In genomic region chr20:13841206-13841605, GRCh38 we compare ENCODE assay signal across 19 cellular contexts.
"Had no signal": no experiment of that assay in that cellular context is flagged by ENCODE, and none has a peak within 500 bp of the region (broad histone marks: within the 10 kb centered on the region; RNA-seq: fewer than 3 reads in every experiment).

No MANE protein-coding gene starts in this region.

- H3K9me3 ChIP-seq: SJSA1 had no signal

- H3K4me1 ChIP-seq: SJSA1 had no signal

- DNase-seq: KBM-7, NCI-H1092, NCI-H1105 treated with DMSO at 0.1 percent for 48 hours, NCI-H1417 treated with DMSO at 0.1 percent for 48 hours, NCI-H146, NCI-H1694 treated with DMSO at 0.1 percent for 48 hours, NCI-H1930, NCI-H2081, NCI-H2107, NCI-H345, NCI-H446 treated with DMSO at 0.1 percent for 48 hours, NCI-H510A treated with DMSO at 0.1 percent for 48 hours, NCI-H748 treated with DMSO at 0.1 percent for 48 hours, Right ventricle myocardium superior, RPMI8226, SIG-M5, T-helper 2 cell had no signal

- H3K4me3 ChIP-seq: SJSA1, SK-N-MC had no signal

- H3K27me3 ChIP-seq: SJSA1 had no signal

- H3K36me3 ChIP-seq: SJSA1 had no signal
